In the genomic region with DNA sequence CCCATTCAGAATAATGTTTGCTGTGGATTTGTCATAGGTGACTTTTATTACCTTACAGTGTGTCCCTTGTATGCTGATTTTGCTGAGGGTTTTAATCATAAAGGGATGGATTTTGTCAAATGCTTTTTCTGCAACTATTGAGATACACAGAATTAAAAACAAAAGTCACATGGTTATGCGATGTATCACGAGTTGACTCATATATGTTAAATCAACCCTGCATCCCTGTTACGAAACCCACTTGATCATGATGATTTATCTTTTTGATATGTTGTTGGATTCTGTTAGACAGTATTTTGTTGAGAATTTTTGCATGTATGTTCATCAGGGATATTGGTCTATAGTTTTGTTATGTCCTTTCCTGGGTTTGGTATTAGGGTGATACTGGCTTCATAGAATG, we compare ENCODE assay signal across 29 cellular contexts. TPM values are rescaled to one million over a fixed set of nuclear protein-coding genes. Genes with fewer than 3 reads are reported as not detected.
"Had no signal": no experiment of that assay in that cellular context is flagged by ENCODE, and none has a peak within 500 bp of the region (broad histone marks: within the 10 kb centered on the region; RNA-seq: fewer than 3 reads in every experiment).

No MANE protein-coding gene starts in this region.

- H3K9me3 Mint-ChIP-seq: dendritic cell treated with granulocyte-macrophage colony-stimulating factor and Interleukin-4, amounts not matched to agents 40 ng/mL and 50 ng/mL, for 4 days had no signal

- ATAC-seq: effector memory CD8-positive, alpha-beta T cell; foreskin keratinocyte; left cardiac atrium; lower lobe of right lung; naive thymus-derived CD8-positive, alpha-beta T cell; psoas muscle; right lobe of liver; stimulated activated naive B cell treated with anti-CD40 and anti-IgM and Interleukin-4, amounts not matched to agents 10 μg/mL and 1 μg/mL and 100 μg/mL, for 72 hours; stimulated activated naive CD8-positive, alpha-beta T cell treated with anti-CD3 and anti-CD28 coated beads, Interleukin-15, amount 100 ng/mL, for 72 hours; upper lobe of right lung had no signal

- H3K4me1 Mint-ChIP-seq: immature natural killer cell had no signal

- H3K27me3 Mint-ChIP-seq: stimulated activated naive CD8-positive, alpha-beta T cell treated with anti-CD3 and anti-CD28 coated beads, Interleukin-15, amount 100 ng/mL, for 72 hours had no signal

- H3K36me3 ChIP-seq: esophagus squamous epithelium, left ventricle myocardium inferior, lower lobe of right lung, neutrophil, right lobe of liver, tibial nerve, upper lobe of right lung, vagina had no signal

- H3K27ac ChIP-seq: esophagus squamous epithelium, foreskin keratinocyte, left ventricle myocardium inferior, lower lobe of right lung, neutrophil, psoas muscle, right lobe of liver, testis, tibial nerve, upper lobe of right lung, vagina had no signal

- FAIRE-seq: keratinocyte had no signal

- DNase-seq: effector memory CD8-positive, alpha-beta T cell; esophagus squamous epithelium; immature natural killer cell; left cardiac atrium; left ventricle myocardium inferior; lower lobe of right lung; mesenchymal stem cell; naive thymus-derived CD8-positive, alpha-beta T cell; psoas muscle; retina; right lobe of liver; stimulated activated CD4-positive, alpha-beta T cell treated with anti-CD3 and anti-CD28 coated beads, Interleukin-2, amount 100 ng/mL, for 24 hours; stimulated activated CD4-positive, alpha-beta T cell treated with anti-CD3 and anti-CD28 coated beads, Interleukin-4, amount 100 ng/mL, for 4 hours; stimulated activated naive B cell treated with anti-CD40 and anti-IgM and Interleukin-4, amounts not matched to agents 10 μg/mL and 1 μg/mL and 100 μg/mL, for 72 hours; stimulated activated naive CD8-positive, alpha-beta T cell treated with anti-CD3 and anti-CD28 coated beads, Interleukin-15, amount 100 ng/mL, for 72 hours; testis; upper lobe of right lung had no signal

- H3K4me3 ChIP-seq: esophagus squamous epithelium, left ventricle myocardium inferior, lower lobe of right lung, psoas muscle, right lobe of liver, testis, tibial nerve, upper lobe of right lung, vagina had no signal

- H3K27me3 ChIP-seq: esophagus squamous epithelium, foreskin keratinocyte, neutrophil, right lobe of liver, testis, tibial nerve, upper lobe of right lung, vagina had no signal

- H3K4me3 Mint-ChIP-seq: dendritic cell treated with granulocyte-macrophage colony-stimulating factor and Interleukin-4, amounts not matched to agents 40 ng/mL and 50 ng/mL, for 4 days; effector memory CD8-positive, alpha-beta T cell; immature natural killer cell; naive thymus-derived CD8-positive, alpha-beta T cell; stimulated activated naive B cell treated with anti-CD40 and anti-IgM and Interleukin-4, amounts not matched to agents 10 μg/mL and 1 μg/mL and 100 μg/mL, for 72 hours; stimulated activated naive CD8-positive, alpha-beta T cell treated with anti-CD3 and anti-CD28 coated beads, Interleukin-15, amount 100 ng/mL, for 72 hours had no signal

- H3K4me1 ChIP-seq: esophagus squamous epithelium, foreskin keratinocyte, left ventricle myocardium inferior, lower lobe of right lung, psoas muscle, right lobe of liver, testis, tibial nerve, upper lobe of right lung, vagina had no signal

- H3K9me3 ChIP-seq: esophagus squamous epithelium, left ventricle myocardium inferior, lower lobe of right lung, neutrophil, psoas muscle, right lobe of liver, testis, tibial nerve, upper lobe of right lung, vagina had no signal

- H3K27ac Mint-ChIP-seq: dendritic cell treated with granulocyte-macrophage colony-stimulating factor and Interleukin-4, amounts not matched to agents 40 ng/mL and 50 ng/mL, for 4 days; effector memory CD8-positive, alpha-beta T cell; immature natural killer cell; stimulated activated naive B cell treated with anti-CD40 and anti-IgM and Interleukin-4, amounts not matched to agents 10 μg/mL and 1 μg/mL and 100 μg/mL, for 72 hours; stimulated activated naive CD8-positive, alpha-beta T cell treated with anti-CD3 and anti-CD28 coated beads, Interleukin-15, amount 100 ng/mL, for 72 hours had no signal

- H3K36me3 Mint-ChIP-seq: immature natural killer cell; naive thymus-derived CD8-positive, alpha-beta T cell had no signal

RNA-seq across cellular contexts. Expression of gene OR2T34, which starts 10.7 kb away (rescaled TPM):
- total RNA-seq: epithelial cell of proximal tubule; esophagus squamous epithelium; foreskin keratinocyte; left cardiac atrium; left ventricle myocardium inferior; lower lobe of right lung; mononuclear cell; naive thymus-derived CD8-positive, alpha-beta T cell; osteoblast; psoas muscle; right lobe of liver; skeletal muscle tissue; subcutaneous adipose tissue; testis; tibial nerve; upper lobe of right lung; vagina had no signal
- polyA plus RNA-seq: foreskin keratinocyte, immature natural killer cell, keratinocyte, neural cell, psoas muscle had no signal

RNA-seq across cellular contexts. Expression of gene OR2T10, which starts 12.2 kb away (rescaled TPM):
- total RNA-seq: epithelial cell of proximal tubule; esophagus squamous epithelium; foreskin keratinocyte; left cardiac atrium; left ventricle myocardium inferior; lower lobe of right lung; naive thymus-derived CD8-positive, alpha-beta T cell; osteoblast; psoas muscle; right lobe of liver; skeletal muscle tissue; subcutaneous adipose tissue; testis; tibial nerve; upper lobe of right lung; vagina had no signal
- polyA plus RNA-seq: foreskin keratinocyte; immature natural killer cell; keratinocyte; naive thymus-derived CD8-positive, alpha-beta T cell; neural cell; psoas muscle had no signal

RNA-seq across cellular contexts. Expression of gene OR2T29, which starts 22.7 kb away (rescaled TPM):
- total RNA-seq: epithelial cell of proximal tubule; esophagus squamous epithelium; foreskin keratinocyte; left cardiac atrium; left ventricle myocardium inferior; lower lobe of right lung; mononuclear cell; naive thymus-derived CD8-positive, alpha-beta T cell; osteoblast; psoas muscle; right lobe of liver; skeletal muscle tissue; subcutaneous adipose tissue; testis; tibial nerve; upper lobe of right lung; vagina had no signal
- polyA plus RNA-seq: foreskin keratinocyte; immature natural killer cell; keratinocyte; naive thymus-derived CD8-positive, alpha-beta T cell; neural cell; psoas muscle had no signal

RNA-seq across cellular contexts. Expression of gene OR2T11, which starts 49.6 kb away (rescaled TPM):
- total RNA-seq: epithelial cell of proximal tubule; esophagus squamous epithelium; foreskin keratinocyte; left cardiac atrium; left ventricle myocardium inferior; lower lobe of right lung; naive thymus-derived CD8-positive, alpha-beta T cell; osteoblast; psoas muscle; right lobe of liver; skeletal muscle tissue; subcutaneous adipose tissue; testis; tibial nerve; upper lobe of right lung; vagina had no signal
- polyA plus RNA-seq: foreskin keratinocyte; immature natural killer cell; keratinocyte; naive thymus-derived CD8-positive, alpha-beta T cell; neural cell; psoas muscle had no signal

RNA-seq across cellular contexts. Expression of gene OR2T35, which starts 59.8 kb away (rescaled TPM):
- total RNA-seq: epithelial cell of proximal tubule; esophagus squamous epithelium; foreskin keratinocyte; left cardiac atrium; left ventricle myocardium inferior; lower lobe of right lung; naive thymus-derived CD8-positive, alpha-beta T cell; osteoblast; psoas muscle; right lobe of liver; skeletal muscle tissue; subcutaneous adipose tissue; testis; tibial nerve; upper lobe of right lung; vagina had no signal
- polyA plus RNA-seq: foreskin keratinocyte; immature natural killer cell; keratinocyte; naive thymus-derived CD8-positive, alpha-beta T cell; neural cell; psoas muscle had no signal
